12 cellular contexts compared by ENCODE assay signal in the genomic region with DNA sequence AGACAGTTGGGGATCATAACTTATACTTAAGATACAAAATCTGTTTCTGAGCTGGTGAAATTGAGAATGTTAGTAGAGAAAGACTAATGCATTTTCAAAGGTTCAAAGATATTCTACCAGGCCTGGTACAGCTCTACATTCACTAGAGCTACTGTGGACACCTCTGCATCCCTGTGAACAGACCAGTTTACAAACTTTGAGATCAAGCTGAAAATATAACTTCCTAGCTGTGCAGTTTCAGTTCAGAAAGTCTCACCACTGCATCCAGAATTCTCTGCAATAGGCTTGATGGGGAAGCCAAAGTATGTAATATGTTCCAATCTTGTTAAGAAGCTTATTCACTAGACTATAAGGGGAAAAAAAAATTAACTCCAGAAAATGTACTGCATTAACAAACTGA.
DNase-seq lines count a peak whose midpoint lies in the region; ATAC-seq and TF ChIP-seq lines count a peak whose summit lies in the region.
"Had no signal": no experiment of that assay in that cellular context is flagged by ENCODE, and none has a peak within 500 bp of the region (broad histone marks: within the 10 kb centered on the region; RNA-seq: fewer than 3 reads in every experiment).

No MANE protein-coding gene starts in this region.

- H3K36me3 Mint-ChIP-seq in nephron progenitor cell (ENCODE audit: low read depth), result peaks cover 4% of the 10 kb centered on the region

- DNase-seq in MV-4-11 (lab: John Stamatoyannopoulos, UW), result peak; percentile 6
- peak; percentile 7 for DNase-seq in dermis blood vessel endothelial cell
- no peak for DNase-seq in nephron progenitor cell
- no peak for DNase-seq in Right ventricle myocardium superior
- no peak for DNase-seq in SHP77 (lab: John Stamatoyannopoulos, UW)
- no peak for DNase-seq in KBM-7
- no peak for DNase-seq in mesenteric fat pad (ENCODE audit: low spot score)
- DNase-seq: DMS 273 treated with DMSO at 0.1 percent for 48 hours, GF-D8, NCI-H1105 treated with DMSO at 0.1 percent for 48 hours, NCI-H526 treated with DMSO at 0.1 percent for 48 hours had no signal

- H3K27ac Mint-ChIP-seq in nephron progenitor cell, result peak overlapping the region; percentile 97

- H3K4me3 Mint-ChIP-seq in nephron progenitor cell, result no peak overlapping the region

- TF ChIP-seq CTCF in nephron progenitor cell (IDR thresholded peaks at IDR 0.05), result no peak

- in situ Hi-C loops in KBM-7 (cut with MboI; ENCODE audit: low pct_unique_long_range_greater_than_20kb, low sequenced_read_pairs), result no loop called here

- H3K9me3 Mint-ChIP-seq in nephron progenitor cell, result peaks cover 3% of the 10 kb centered on the region

- ATAC-seq in GM18511 (IDR thresholded peaks at IDR 0.05; ENCODE audit: unreplicated experiment) (peak; percentile 19), Right ventricle myocardium superior (ENCODE audit: poor library complexity) (no peak)

- H3K27me3 Mint-ChIP-seq in nephron progenitor cell (ENCODE audit: low read depth, poor library complexity), result no peaks in the 10 kb centered on the region

- intact Hi-C loops in Right ventricle myocardium superior (cut with DNase I), result no loop called here

- H3K4me1 Mint-ChIP-seq in nephron progenitor cell, result peaks cover 81% of the 10 kb centered on the region

Comparison
In these comparisons a context has a peak if more than half of its experiments do, and no peak if none do; other contexts are left out.
1. DNase-seq: peak in MV-4-11 (single experiment) and dermis blood vessel endothelial cell (single experiment); none in nephron progenitor cell (single experiment), Right ventricle myocardium superior (single experiment), SHP77 (0 of 2), KBM-7 (single experiment) and mesenteric fat pad (single experiment).